In the genomic region with DNA sequence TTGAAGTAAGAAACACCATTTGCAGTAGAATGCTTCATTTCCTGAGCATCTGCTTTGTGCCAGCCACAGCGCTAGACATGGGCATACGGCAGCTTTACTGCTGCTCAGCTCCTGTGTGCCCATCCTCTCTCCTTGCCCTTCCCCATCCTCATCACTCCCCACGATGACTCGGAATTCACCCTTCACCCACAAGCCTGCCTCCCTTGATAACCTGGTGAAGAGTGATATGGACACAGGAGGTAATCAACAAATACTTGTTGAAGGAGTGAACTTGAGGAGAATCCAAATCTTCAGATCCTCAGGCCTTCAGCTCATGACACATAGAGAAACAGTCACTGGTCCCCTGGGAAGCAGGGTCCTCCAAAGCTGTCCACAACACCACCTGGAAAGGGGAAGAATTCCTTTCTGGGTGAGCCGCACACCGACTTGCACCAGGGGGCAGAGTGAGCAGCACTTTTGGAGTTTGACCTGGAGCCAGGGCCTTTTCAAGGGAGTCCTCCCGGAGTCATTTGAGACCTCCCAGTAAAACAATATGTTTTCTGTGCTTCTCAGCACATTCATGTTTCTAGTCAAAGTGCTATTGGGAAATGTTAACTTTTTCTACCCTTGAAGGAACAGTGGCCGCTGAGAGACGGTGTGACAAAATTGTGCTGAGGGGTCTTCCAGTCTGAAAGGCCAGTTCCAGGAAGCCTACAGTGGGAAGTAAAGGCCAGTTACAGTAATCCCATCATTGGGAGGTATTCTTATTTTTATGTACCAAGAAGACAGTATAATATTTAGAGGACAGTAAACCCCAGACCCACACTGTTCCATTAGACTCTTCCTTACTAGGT, we compare ENCODE assay signal across 9 cellular contexts.
DNase-seq lines count a peak whose midpoint lies in the region; ATAC-seq, FAIRE-seq and TF ChIP-seq lines count a peak whose summit lies in the region.
"Had no signal": no experiment of that assay in that cellular context is flagged by ENCODE, and none has a peak within 500 bp of the region (broad histone marks: within the 10 kb centered on the region; RNA-seq: fewer than 3 reads in every experiment).

No MANE protein-coding gene starts in this region.

- H3K27ac ChIP-seq in HepG2 (ENCODE audit: extremely low read length, insufficient read depth, low read length) (no peak overlapping the region), upper lobe of right lung (no peak overlapping the region)

- peaks cover 21% of the 10 kb centered on the region for H3K4me1 ChIP-seq in HepG2 (ENCODE audit: insufficient read depth, low read length)
- H3K4me1 ChIP-seq in upper lobe of right lung: peaks cover 4% of the 10 kb centered on the region

- in situ Hi-C loops in HepG2 (cut with HindIII; ENCODE audit: extremely low pct_ligation_motif_present, low pct_unique_long_range_greater_than_20kb): loop anchor here (5.0 kb wide), 1 partner anchor 381 kb away; a partner anchor contains a TSS

- peak overlapping the region; percentile 82 for H3K4me2 ChIP-seq in HepG2 (ENCODE audit: low read depth, low read length)

- peak overlapping the region; percentile 49 for H2AFZ ChIP-seq in HepG2 (ENCODE audit: low read length)

- no peaks in the 10 kb centered on the region for H3K79me2 ChIP-seq in HepG2 (ENCODE audit: insufficient read depth, low read length)

- TF ChIP-seq CTCF in choroid plexus epithelial cell (conservative IDR thresholded peaks at IDR 0.05; ENCODE audit: low read depth, low read length) (peak; percentile 90), HepG2 (CRISPR knock-in tag; IDR thresholded peaks at IDR 0.05) (peak; percentile 88), upper lobe of right lung (IDR thresholded peaks at IDR 0.05) (peak; percentile 57)

- H3K9ac ChIP-seq in HepG2 (ENCODE audit: insufficient read depth, low read depth, low read length): peak overlapping the region; percentile 18; the same call in 1 of the 2 replicates

- H4K20me1 ChIP-seq in HepG2 (ENCODE audit: insufficient read depth, low read length): no peaks in the 10 kb centered on the region

- H3K9me3 ChIP-seq in HepG2 (ENCODE audit: low read length): no peaks in the 10 kb centered on the region
- H3K9me3 ChIP-seq in upper lobe of right lung: no peaks in the 10 kb centered on the region

- no peak for TF ChIP-seq POLR2A in HepG2 (IDR thresholded peaks at IDR 0.05; ENCODE audit: insufficient read depth in 1 of 2, low read depth in 2 of 2, low read length in 2 of 2)

- FAIRE-seq in HTR-8/SVneo (lab: Jason Lieb, UNC): peak; percentile 58
- FAIRE-seq in HepG2 (lab: Jason Lieb, UNC): peak; percentile 85
- FAIRE-seq: A204.1 had no signal

- CTCF ChIA-PET in HepG2 (lab: Yijun Ruan, JAX; ENCODE audit: low intra/inter-chr PET ratio, low total read pairs): interaction anchor here (1.0 to 4.9 kb wide), 2 partner anchors 380 to 382 kb away, joined by 3 to 33 read pairs; a partner anchor contains a TSS

- no peak overlapping the region for H3K4me3 ChIP-seq in choroid plexus epithelial cell (ENCODE audit: low read depth, low read length)
- H3K4me3 ChIP-seq in HepG2 (replicated peaks in 1 of 3; ENCODE audit: insufficient read depth in 1 of 3, low read depth in 2 of 3, low read length in 3 of 3): peak overlapping the region; percentile 39 to 75 (median 43)
- H3K4me3 ChIP-seq in upper lobe of right lung: no peak overlapping the region

- intact Hi-C loops in HepG2 (cut with micrococcal nuclease; ENCODE audit: unreplicated experiment) (loop anchor here (1.0 to 2.0 kb wide), 4 partner anchors 66 to 382 kb away; no protein-coding TSS in a partner anchor), upper lobe of right lung (cut with DNase I) (no loop called here)

- TF ChIP-seq EP300 in HepG2 (IDR thresholded peaks at IDR 0.05; ENCODE audit: low read depth in 2 of 2, low read length in 2 of 2) (no peak), HepG2 (CRISPR knock-in tag; IDR thresholded peaks at IDR 0.05; ENCODE audit: borderline replicate concordance) (no peak)

- TF ChIP-seq RAD21 in HepG2 (CRISPR knock-in tag; IDR thresholded peaks at IDR 0.05): peak; percentile 79

- H3K27me3 ChIP-seq in HepG2 (ENCODE audit: control insufficient read depth in 1 of 2, insufficient read depth in 2 of 2, low read length in 2 of 2) (peaks cover 1 to 24% of the 10 kb centered on the region in 2 experiments; a peak in 3 of 5 replicates), upper lobe of right lung (no peaks in the 10 kb centered on the region)

- ATAC-seq in HepG2: peak; percentile 89
- ATAC-seq in upper lobe of right lung: peak; percentile 69

- BruUV-seq in HepG2 (replicated peaks; lab: Mats Ljungman, UMichigan): no TSS peak

- POLR2A ChIA-PET in HepG2 (lab: Yijun Ruan, JAX): interaction anchor here (3.6 kb wide), 1 partner anchor 381 kb away, joined by 24 read pairs; a partner anchor contains a TSS

- H3K36me3 ChIP-seq in HepG2 (replicated peaks in 1 of 2; ENCODE audit: control insufficient read depth in 1 of 2, insufficient read depth in 2 of 2, low read length in 2 of 2): no peaks in the 10 kb centered on the region
- H3K36me3 ChIP-seq in upper lobe of right lung: no peaks in the 10 kb centered on the region

- 20% methylated on average over 7 of the region's 9 CpGs for WGBS in HepG2 (ENCODE audit: low lambda C conversion rate)

- DNase-seq in DMS79 treated with DMSO at 0.1 percent for 48 hours (lab: John Stamatoyannopoulos, UW) (peak; percentile 7), DMS79 (lab: John Stamatoyannopoulos, UW) (no peak), HTR-8/SVneo (ENCODE audit: insufficient read length, low spot score) (peak; percentile 80), RPMI7951 (ENCODE audit: low read depth) (peak; percentile 73), choroid plexus epithelial cell (ENCODE audit: low read depth) (peak; percentile 92), HepG2 (ENCODE audit: low spot score) (peak; percentile 66), upper lobe of right lung (peak; percentile 73), NOMO-1 treated with dmso at 0.1 percent for 144 hours (lab: John Stamatoyannopoulos, UW; ENCODE audit: unreplicated experiment) (no peak)

TF ChIP-seq in HepG2, 621 proteins besides CTCF, POLR2A, EP300 and RAD21 (continues in another document):
- TF ChIP-seq ERF (CRISPR knock-in tag; IDR thresholded peaks at IDR 0.05) (0 out of 2 replicates have a peak, but pooled peaks have one; percentile 17), KDM2A (CRISPR knock-in tag; IDR thresholded peaks at IDR 0.05; ENCODE audit: borderline replicate concordance, low read depth) (peak; percentile 65; the same call in 1 of the 2 replicates), ZNF121 (CRISPR knock-in tag; IDR thresholded peaks at IDR 0.05) (peak; percentile 40; the same call in 1 of the 2 replicates), POLR2AphosphoS5 (IDR thresholded peaks at IDR 0.05; ENCODE audit: low read depth, low read length) (no peak), ZNF883 (CRISPR knock-in tag; IDR thresholded peaks at IDR 0.05; ENCODE audit: not compliant biosample characterization) (no peak)
- TF ChIP-seq, protein P1, sequence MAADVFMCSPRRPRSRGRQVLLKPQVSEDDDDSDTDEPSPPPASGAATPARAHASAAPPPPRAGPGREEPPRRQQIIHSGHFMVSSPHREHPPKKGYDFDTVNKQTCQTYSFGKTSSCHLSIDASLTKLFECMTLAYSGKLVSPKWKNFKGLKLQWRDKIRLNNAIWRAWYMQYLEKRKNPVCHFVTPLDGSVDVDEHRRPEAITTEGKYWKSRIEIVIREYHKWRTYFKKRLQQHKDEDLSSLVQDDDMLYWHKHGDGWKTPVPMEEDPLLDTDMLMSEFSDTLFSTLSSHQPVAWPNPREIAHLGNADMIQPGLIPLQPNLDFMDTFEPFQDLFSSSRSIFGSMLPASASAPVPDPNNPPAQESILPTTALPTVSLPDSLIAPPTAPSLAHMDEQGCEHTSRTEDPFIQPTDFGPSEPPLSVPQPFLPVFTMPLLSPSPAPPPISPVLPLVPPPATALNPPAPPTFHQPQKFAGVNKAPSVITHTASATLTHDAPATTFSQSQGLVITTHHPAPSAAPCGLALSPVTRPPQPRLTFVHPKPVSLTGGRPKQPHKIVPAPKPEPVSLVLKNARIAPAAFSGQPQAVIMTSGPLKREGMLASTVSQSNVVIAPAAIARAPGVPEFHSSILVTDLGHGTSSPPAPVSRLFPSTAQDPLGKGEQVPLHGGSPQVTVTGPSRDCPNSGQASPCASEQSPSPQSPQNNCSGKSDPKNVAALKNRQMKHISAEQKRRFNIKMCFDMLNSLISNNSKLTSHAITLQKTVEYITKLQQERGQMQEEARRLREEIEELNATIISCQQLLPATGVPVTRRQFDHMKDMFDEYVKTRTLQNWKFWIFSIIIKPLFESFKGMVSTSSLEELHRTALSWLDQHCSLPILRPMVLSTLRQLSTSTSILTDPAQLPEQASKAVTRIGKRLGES (CRISPR knock-in tag; IDR thresholded peaks at IDR 0.05; ENCODE audit: borderline replicate concordance): no peak
- TF ChIP-seq, protein P2, sequence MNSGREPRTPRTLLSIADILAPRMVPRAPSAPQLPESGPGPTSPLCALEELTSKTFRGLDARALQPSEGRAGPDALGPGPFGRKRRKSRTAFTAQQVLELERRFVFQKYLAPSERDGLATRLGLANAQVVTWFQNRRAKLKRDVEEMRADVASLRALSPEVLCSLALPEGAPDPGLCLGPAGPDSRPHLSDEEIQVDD (CRISPR knock-in tag; IDR thresholded peaks at IDR 0.05; ENCODE audit: borderline replicate concordance): no peak

Comparison
In these comparisons a context has a peak if more than half of its experiments do, and no peak if none do; other contexts are left out.
1. DNase-seq: peak in DMS79 treated with DMSO at 0.1 percent for 48 hours (single experiment), HTR-8/SVneo (single experiment), RPMI7951 (single experiment), choroid plexus epithelial cell (single experiment), HepG2 (single experiment) and upper lobe of right lung (single experiment); none in DMS79 (single experiment) and NOMO-1 treated with dmso at 0.1 percent for 144 hours (single experiment).
2. H3K4me3 ChIP-seq: peak in HepG2 (3 of 3); none in choroid plexus epithelial cell (single experiment) and upper lobe of right lung (single experiment).
3. Peak in every context shown above with its lines, with median percentiles within 50 percentile points of each other: CTCF ChIP-seq.